Comparison of ENCODE assay signal across 8 cellular contexts in genomic region chr22:31753634-31754471, GRCh38. TPM values are rescaled to one million over a fixed set of nuclear protein-coding genes. Genes with fewer than 3 reads are reported as not detected.
DNase-seq lines count a peak whose midpoint lies in the region; ATAC-seq and TF ChIP-seq lines count a peak whose summit lies in the region.

Gene DEPDC5, plus strand, starts transcription at chr22:31754019. Its CDS starts 903 bp downstream, at chr22:31754922.

- H3K36me3 ChIP-seq in BJ (ENCODE audit: control insufficient read depth, insufficient read depth, low read length) = peaks cover 2% of the 10 kb centered on the region; the same call in 1 of the 2 replicates

- no peak for TF ChIP-seq CTCF in BJ (IDR thresholded peaks at IDR 0.05; ENCODE audit: insufficient read depth, low read depth, low read length)
- TF ChIP-seq CTCF in coronary artery (IDR thresholded peaks at IDR 0.05) = no peak

- intact Hi-C loops in left colon (cut with DNase I, micrococcal nuclease) = no loop called here

- H3K4me1 Mint-ChIP-seq in activated CD4-positive, alpha-beta T cell treated with anti-CD3 and anti-CD28 coated beads, Interleukin-2, amount 10 ng/mL, durations not matched to agents 7 days and 5 days = peaks cover 47% of the 10 kb centered on the region

- DNase-seq in BJ (ENCODE audit: low read depth) (peak; percentile 52), NCI-H69 (lab: John Stamatoyannopoulos, UW) (peak; percentile 99), coronary artery (ENCODE audit: low spot score) (peak; percentile 96), left colon (peak; percentile 96 to 98)
- DNase-seq in activated CD4-positive, alpha-beta T cell treated with anti-CD3 and anti-CD28 coated beads, Interleukin-2, amount 10 ng/mL, durations not matched to agents 7 days and 5 days = peak; percentile 95
- peak; percentile 95 for DNase-seq in stimulated activated CD4-positive, alpha-beta T cell treated with anti-CD3 and anti-CD28 coated beads, Interleukin-1b, Interleukin-23, amount 100 ng/mL, for 48 hours

- peak within 1 kb of the TSS; percentile 75 for H3K4me3 Mint-ChIP-seq in activated CD4-positive, alpha-beta T cell treated with anti-CD3 and anti-CD28 coated beads, Interleukin-2, amount 10 ng/mL, durations not matched to agents 7 days and 5 days

- H3K9me3 Mint-ChIP-seq in activated CD4-positive, alpha-beta T cell treated with anti-CD3 and anti-CD28 coated beads, Interleukin-2, amount 10 ng/mL, durations not matched to agents 7 days and 5 days = no peaks in the 10 kb centered on the region

- POLR2A ChIA-PET in BJ (lab: Charles Lee) = no interaction called here
- POLR2A ChIA-PET in activated CD4-positive, alpha-beta T cell treated with anti-CD3 and anti-CD28 coated beads, Interleukin-2, amount 10 ng/mL, durations not matched to agents 7 days and 5 days (lab: Charles Lee) = interaction anchor here (0.5 to 1.0 kb wide), 4 partner anchors 77 to 196 kb away, joined by 3 to 5 read pairs (median 4); no protein-coding TSS in a partner anchor

- no peaks in the 10 kb centered on the region for H3K36me3 Mint-ChIP-seq in activated CD4-positive, alpha-beta T cell treated with anti-CD3 and anti-CD28 coated beads, Interleukin-2, amount 10 ng/mL, durations not matched to agents 7 days and 5 days (ENCODE audit: low read depth)

- H3K27me3 Mint-ChIP-seq in activated CD4-positive, alpha-beta T cell treated with anti-CD3 and anti-CD28 coated beads, Interleukin-2, amount 10 ng/mL, durations not matched to agents 7 days and 5 days = no peaks in the 10 kb centered on the region

- H3K4me3 ChIP-seq in BJ (ENCODE audit: low read depth, low read length) (peak within 1 kb of the TSS; percentile 90), coronary artery (peak within 1 kb of the TSS; percentile 89)

- ATAC-seq in GM19324 (IDR thresholded peaks at IDR 0.05; ENCODE audit: low FRiP score, unreplicated experiment) = peak; percentile 80
- ATAC-seq in HG03460 (IDR thresholded peaks at IDR 0.05; ENCODE audit: unreplicated experiment) = peak; percentile 46
- ATAC-seq in left colon = peak; percentile 84

- H3K27ac Mint-ChIP-seq in activated CD4-positive, alpha-beta T cell treated with anti-CD3 and anti-CD28 coated beads, Interleukin-2, amount 10 ng/mL, durations not matched to agents 7 days and 5 days = peak within 1 kb of the TSS; percentile 100

- H3K27ac ChIP-seq in coronary artery = peak within 1 kb of the TSS; percentile 91 to 92

- CTCF ChIA-PET in BJ (lab: Yijun Ruan, JAX) = interaction anchor here (1.1 to 2.3 kb wide), 3 partner anchors 89 to 217 kb away, joined by 3 to 8 read pairs (median 6); no protein-coding TSS in a partner anchor
- CTCF ChIA-PET in activated CD4-positive, alpha-beta T cell treated with anti-CD3 and anti-CD28 coated beads, Interleukin-2, amount 10 ng/mL, durations not matched to agents 7 days and 5 days (lab: Charles Lee) = interaction anchor here (1.6 kb wide), 1 partner anchor 217 kb away, joined by 4 read pairs; no protein-coding TSS in a partner anchor

- no peaks in the 10 kb centered on the region for H3K27me3 ChIP-seq in BJ (ENCODE audit: control insufficient read depth, insufficient read depth, low read length)

RNA-seq across cellular contexts. Expression of gene DEPDC5, which starts in this region (rescaled TPM):
- polyA plus RNA-seq in BJ (2011; rRNA removed) = 6.8 TPM in 2 replicates
- 16.2 and 17.6 TPM in 2 replicates for polyA minus RNA-seq in BJ (2011; rRNA and poly(A)+ RNA removed)
- 10 to 100 TPM; 39.5 to 41.1 TPM for total RNA-seq in activated CD4-positive, alpha-beta T cell treated with anti-CD3 and anti-CD28 coated beads, Interleukin-2, amount 10 ng/mL, durations not matched to agents 7 days and 5 days
- total RNA-seq in left colon = 10 to 100 TPM; 38.1 to 54.5 TPM

Comparison
In these comparisons a context has a peak if more than half of its experiments do, and no peak if none do; other contexts are left out.
1. Peak in every context shown above with its lines: DNase-seq, ATAC-seq, H3K4me3 ChIP-seq and H3K27ac ChIP-seq.